Comparison of ENCODE assay signal across 8 cellular contexts in the genomic region with DNA sequence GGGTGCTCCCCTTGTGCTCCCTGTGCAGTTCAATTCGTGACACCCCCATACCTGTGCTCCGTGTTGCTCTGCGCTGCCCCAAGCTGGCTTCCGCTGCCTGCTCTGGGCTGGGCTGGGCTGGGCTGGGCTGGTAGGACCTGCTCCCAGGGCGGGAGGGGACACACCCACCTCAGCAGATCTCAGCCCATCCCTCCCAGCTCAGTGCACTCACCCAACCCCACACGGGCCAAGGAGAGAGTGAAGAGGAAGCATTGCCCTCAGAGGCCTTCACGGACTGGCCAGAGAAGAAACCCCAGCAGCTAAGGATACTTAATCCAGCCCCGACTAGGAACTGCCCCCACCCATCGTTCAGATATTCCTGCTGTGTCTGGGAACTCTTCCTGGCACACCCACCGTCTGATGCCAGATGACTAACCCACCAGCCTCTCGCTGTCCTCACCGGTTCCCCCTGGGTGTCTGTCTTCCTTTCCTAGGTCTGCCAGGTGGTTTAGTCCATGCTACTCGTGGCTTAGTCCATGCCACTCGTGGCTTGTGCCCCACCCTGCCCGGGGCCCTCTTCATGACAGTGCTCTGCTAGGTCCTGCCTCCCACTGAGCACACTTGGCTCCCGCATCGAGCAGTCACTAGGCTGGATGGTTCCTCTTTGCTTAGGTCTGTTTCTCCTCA. TPM values are rescaled to one million over a fixed set of nuclear protein-coding genes. Genes with fewer than 3 reads are reported as not detected.
A peak's percentile ranks its signal among the peaks of the same experiment; 100 is the strongest.
DNase-seq lines count a peak whose midpoint lies in the region; ATAC-seq and TF ChIP-seq lines count a peak whose summit lies in the region.

A gene (minus strand): TSS at position 104 of the 666 bp plus-strand sequence. CDS start 14,711 bp downstream, outside the sequence.

- H3K4me1 ChIP-seq in PC-9 (replicated peaks; ENCODE audit: insufficient read depth) = peaks cover 22% of the 10 kb centered on the region
- H3K4me1 ChIP-seq in effector memory CD4-positive, alpha-beta T cell (ENCODE audit: control insufficient read depth, insufficient read depth, low read length, poor library complexity, severe bottlenecking) = peaks cover 30% of the 10 kb centered on the region

- peaks cover 4% of the 10 kb centered on the region for H3K27me3 Mint-ChIP-seq in nephron progenitor cell (ENCODE audit: low read depth, poor library complexity)

- peak within 1 kb of the TSS; percentile 78 for H3K27ac Mint-ChIP-seq in nephron progenitor cell

- DNase-seq in D341Med (ENCODE audit: low spot score) = peak; percentile 38
- DNase-seq in PC-9 = peak; percentile 84 to 91
- no peak for DNase-seq in effector memory CD4-positive, alpha-beta T cell
- DNase-seq in nephron progenitor cell = no peak
- no peak for DNase-seq in SW 1271 (lab: John Stamatoyannopoulos, UW)
- DNase-seq in HuH-7.5 (ENCODE audit: low spot score) = no peak
- no peak for DNase-seq in DMS153 treated with DMSO at 0.1 percent for 48 hours (lab: John Stamatoyannopoulos, UW; ENCODE audit: unreplicated experiment)

- H3K36me3 Mint-ChIP-seq in nephron progenitor cell (ENCODE audit: low read depth) = no peaks in the 10 kb centered on the region

- TSS peak; percentile 95 for BruUV-seq in PC-9 (replicated peaks; lab: Mats Ljungman, UMichigan)

- intact Hi-C loops in PC-9 (cut with micrococcal nuclease; ENCODE audit: unreplicated experiment) = loop anchor here (1.0 to 2.0 kb wide), 3 partner anchors 27 to 117 kb away; a partner anchor contains a TSS

- POLR2A ChIA-PET in PC-9 (lab: Charles Lee; ENCODE audit: unreplicated experiment) = interaction anchor here (0.5 to 1.3 kb wide), 13 partner anchors 21 to 310 kb away, joined by 3 to 19 read pairs (median 7); a partner anchor contains a TSS

- H4K20me1 ChIP-seq in PC-9 (ENCODE audit: insufficient read depth) = no peaks in the 10 kb centered on the region

- H3K36me3 ChIP-seq in PC-9 (ENCODE audit: low read depth) = no peaks in the 10 kb centered on the region
- no peaks in the 10 kb centered on the region for H3K36me3 ChIP-seq in effector memory CD4-positive, alpha-beta T cell (ENCODE audit: control insufficient read depth, insufficient read depth, low read length)

- TF ChIP-seq CTCF in PC-9 (conservative IDR thresholded peaks at IDR 0.05) (no peak), nephron progenitor cell (IDR thresholded peaks at IDR 0.05) (no peak)

- peaks cover 8% of the 10 kb centered on the region; the same call in 1 of the 2 replicates for H3F3A ChIP-seq in PC-9 (ENCODE audit: insufficient read depth, low read depth)

- CTCF ChIA-PET in PC-9 (lab: Charles Lee) = interaction anchor here (0.5 to 1.0 kb wide), 5 partner anchors 10 to 1092 kb away, joined by 3 to 11 read pairs (median 4); no protein-coding TSS in a partner anchor

- H3K27ac ChIP-seq in PC-9 = peak within 1 kb of the TSS; percentile 38
- peak within 1 kb of the TSS; percentile 46 for H3K27ac ChIP-seq in effector memory CD4-positive, alpha-beta T cell (ENCODE audit: insufficient read depth, low read length, poor library complexity, severe bottlenecking)

- H3K4me1 Mint-ChIP-seq in nephron progenitor cell = peaks cover 55% of the 10 kb centered on the region

- no peaks in the 10 kb centered on the region for H3K27me3 ChIP-seq in PC-9 (ENCODE audit: insufficient read depth, low read depth)
- no peaks in the 10 kb centered on the region for H3K27me3 ChIP-seq in effector memory CD4-positive, alpha-beta T cell (replicated peaks; ENCODE audit: control insufficient read depth, insufficient read depth, low read length, poor library complexity, severe bottlenecking)

- H3K79me2 ChIP-seq in PC-9 (ENCODE audit: low read depth) = no peaks in the 10 kb centered on the region

- H3K9me3 Mint-ChIP-seq in nephron progenitor cell = no peaks in the 10 kb centered on the region

- H3K4me3 ChIP-seq in PC-9 = peak within 1 kb of the TSS; percentile 48; the same call in 1 of the 2 replicates
- H3K4me3 ChIP-seq in effector memory CD4-positive, alpha-beta T cell (ENCODE audit: insufficient read depth, low read depth, low read length, poor library complexity, severe bottlenecking) = peak within 1 kb of the TSS; percentile 29

- peak within 1 kb of the TSS; percentile 83 for H3K4me2 ChIP-seq in PC-9

- H2AFZ ChIP-seq in PC-9 = peak within 1 kb of the TSS; percentile 80

- no peaks in the 10 kb centered on the region for H3K9me3 ChIP-seq in PC-9 (ENCODE audit: insufficient read depth, low read depth)
- no peaks in the 10 kb centered on the region for H3K9me3 ChIP-seq in effector memory CD4-positive, alpha-beta T cell (ENCODE audit: control insufficient read depth, low read length)

- ATAC-seq in GM21528 (IDR thresholded peaks at IDR 0.05; ENCODE audit: low FRiP score, unreplicated experiment) = peak; percentile 51

- no peaks in the 10 kb centered on the region for H3K9me2 ChIP-seq in PC-9 (ENCODE audit: insufficient read depth)

- no peak within 1 kb of the TSS for H3K4me3 Mint-ChIP-seq in nephron progenitor cell

RNA-seq across cellular contexts. Expression of the gene that starts here (rescaled TPM):
- total RNA-seq in PC-9 (2021) = 14.2 and 14.8 TPM in 2 replicates

Comparison
In these comparisons a context has a peak if more than half of its experiments do, and no peak if none do; other contexts are left out.
1. DNase-seq: peak in D341Med (single experiment) and PC-9 (2 of 2); none in effector memory CD4-positive, alpha-beta T cell (0 of 3), nephron progenitor cell (single experiment), SW 1271 (0 of 2), HuH-7.5 (single experiment) and DMS153 treated with DMSO at 0.1 percent for 48 hours (single experiment).